ENCODE assay signal across 1 cellular context in the genomic region with DNA sequence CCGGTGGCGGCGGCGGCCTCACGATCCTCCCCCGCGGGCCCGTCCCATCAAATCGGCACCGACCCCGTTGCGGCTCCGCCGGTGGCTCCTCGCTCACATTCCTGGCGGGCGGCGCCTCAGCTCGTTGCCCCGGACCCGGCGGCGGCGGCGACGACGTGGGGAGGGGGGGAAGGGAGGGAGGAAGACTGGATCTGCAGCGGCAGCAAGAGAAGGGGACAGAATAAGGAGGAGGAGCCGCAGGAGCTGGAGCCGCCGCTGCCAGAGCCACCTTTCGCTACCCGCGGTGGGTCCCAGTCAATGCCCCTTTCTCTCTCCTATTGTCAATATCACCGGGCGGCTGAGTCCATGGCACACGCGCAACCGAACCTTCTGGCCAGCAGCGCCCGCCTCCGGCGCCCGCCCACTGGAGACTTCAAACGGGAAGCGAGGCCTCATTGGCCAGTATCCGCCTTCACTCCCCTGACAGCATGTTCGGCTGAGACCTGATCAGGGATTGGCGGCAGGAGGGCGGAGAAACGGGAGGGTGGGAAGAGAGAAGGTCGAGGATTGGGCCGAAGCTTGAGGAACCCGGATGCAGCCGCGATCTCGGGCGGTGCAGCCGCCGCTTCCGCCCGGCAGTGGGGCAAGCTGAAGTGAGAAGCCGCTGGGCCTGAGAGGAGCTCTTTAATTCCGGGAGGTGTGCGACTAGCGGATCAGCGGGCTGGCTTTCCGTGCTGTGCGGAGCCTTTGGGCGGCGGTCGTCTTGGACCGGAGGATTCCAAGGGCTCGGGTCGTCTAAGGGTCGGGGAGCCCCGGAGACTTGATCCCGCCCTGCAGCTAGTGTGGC.
TF ChIP-seq lines count a peak whose summit lies in the region.

PPP2R5E (minus strand) TSS at position 378 of the 826 bp plus-strand sequence. CDS start 3,692 bp downstream, outside the sequence.

TF ChIP-seq in K562, 482 proteins besides CTCF, POLR2A, EP300 and RAD21 (continued from another document and continues in another):
- peak in 1 of 2 experiments; percentile 33; a peak in 1 of 4 replicates for TF ChIP-seq MLLT1 (IDR thresholded peaks at IDR 0.05)
- TF ChIP-seq KAT7 (CRISPR knock-in tag; IDR thresholded peaks at IDR 0.05; ENCODE audit: borderline replicate concordance), result no peak
- no peak for TF ChIP-seq ZNF699 (CRISPR knock-in tag; IDR thresholded peaks at IDR 0.05; ENCODE audit: insufficient replicate concordance)
- TF ChIP-seq SIX5 (IDR thresholded peaks at IDR 0.05; ENCODE audit: borderline replicate concordance in 1 of 2, insufficient read depth in 1 of 2, low read depth in 1 of 2, low read length in 2 of 2), result no peak
- no peak for TF ChIP-seq NCOA2 (IDR thresholded peaks at IDR 0.05; ENCODE audit: partially characterized antibody in 2 of 2)
- TF ChIP-seq NONO (IDR thresholded peaks at IDR 0.05; ENCODE audit: low read depth in 2 of 2, low read length in 1 of 2), result no peak; a peak in 1 of 4 replicates
- TF ChIP-seq TFAM (CRISPR knock-in tag; conservative IDR thresholded peaks at IDR 0.05), result no peak
- TF ChIP-seq TAF9B (IDR thresholded peaks at IDR 0.05; ENCODE audit: partially characterized antibody), result peak; percentile 53
- TF ChIP-seq TCF3 (CRISPR knock-in tag; IDR thresholded peaks at IDR 0.05), result no peak
- TF ChIP-seq WHSC1 (IDR thresholded peaks at IDR 0.05; ENCODE audit: low read length), result no peak
- no peak for TF ChIP-seq MBD1 (CRISPR knock-in tag; IDR thresholded peaks at IDR 0.05)
- no peak for TF ChIP-seq ZNF561 (CRISPR knock-in tag; conservative IDR thresholded peaks at IDR 0.05)
- TF ChIP-seq SNRNP70 (optimal IDR thresholded peaks at IDR 0.05; ENCODE audit: low read depth, low read length), result no peak
- TF ChIP-seq HMBOX1 (IDR thresholded peaks at IDR 0.05), result no peak
- no peak for TF ChIP-seq ZNF518B (CRISPR knock-in tag; IDR thresholded peaks at IDR 0.05)
- no peak for TF ChIP-seq EWSR1 (IDR thresholded peaks at IDR 0.05; ENCODE audit: borderline replicate concordance, low read depth, partially characterized antibody)
- TF ChIP-seq PCBP2 (IDR thresholded peaks at IDR 0.05; ENCODE audit: low read depth, low read length, poor library complexity, severe bottlenecking), result peak; percentile 26
- TF ChIP-seq THRAP3 (IDR thresholded peaks at IDR 0.05; ENCODE audit: borderline replicate concordance), result no peak
- TF ChIP-seq, protein P1, sequence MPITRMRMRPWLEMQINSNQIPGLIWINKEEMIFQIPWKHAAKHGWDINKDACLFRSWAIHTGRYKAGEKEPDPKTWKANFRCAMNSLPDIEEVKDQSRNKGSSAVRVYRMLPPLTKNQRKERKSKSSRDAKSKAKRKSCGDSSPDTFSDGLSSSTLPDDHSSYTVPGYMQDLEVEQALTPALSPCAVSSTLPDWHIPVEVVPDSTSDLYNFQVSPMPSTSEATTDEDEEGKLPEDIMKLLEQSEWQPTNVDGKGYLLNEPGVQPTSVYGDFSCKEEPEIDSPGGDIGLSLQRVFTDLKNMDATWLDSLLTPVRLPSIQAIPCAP (CRISPR knock-in tag; IDR thresholded peaks at IDR 0.05; ENCODE audit: borderline replicate concordance), result no peak
- TF ChIP-seq HDAC8 (tag; IDR thresholded peaks at IDR 0.05), result no peak
- TF ChIP-seq, protein P2, sequence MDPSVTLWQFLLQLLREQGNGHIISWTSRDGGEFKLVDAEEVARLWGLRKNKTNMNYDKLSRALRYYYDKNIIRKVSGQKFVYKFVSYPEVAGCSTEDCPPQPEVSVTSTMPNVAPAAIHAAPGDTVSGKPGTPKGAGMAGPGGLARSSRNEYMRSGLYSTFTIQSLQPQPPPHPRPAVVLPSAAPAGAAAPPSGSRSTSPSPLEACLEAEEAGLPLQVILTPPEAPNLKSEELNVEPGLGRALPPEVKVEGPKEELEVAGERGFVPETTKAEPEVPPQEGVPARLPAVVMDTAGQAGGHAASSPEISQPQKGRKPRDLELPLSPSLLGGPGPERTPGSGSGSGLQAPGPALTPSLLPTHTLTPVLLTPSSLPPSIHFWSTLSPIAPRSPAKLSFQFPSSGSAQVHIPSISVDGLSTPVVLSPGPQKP (CRISPR knock-in tag; IDR thresholded peaks at IDR 0.05), result no peak
- peak; percentile 86; the same call in 1 of the 2 replicates for TF ChIP-seq ELF2 (CRISPR knock-in tag; IDR thresholded peaks at IDR 0.05)
- no peak for TF ChIP-seq ZNF431 (CRISPR knock-in tag; IDR thresholded peaks at IDR 0.05)
- TF ChIP-seq CREB3L1 (IDR thresholded peaks at IDR 0.05; ENCODE audit: borderline replicate concordance, low read depth), result no peak
- TF ChIP-seq NEUROD1 (IDR thresholded peaks at IDR 0.05; ENCODE audit: borderline replicate concordance, low read depth, low read length, partially characterized antibody), result peak; percentile 91
- no peak for TF ChIP-seq RFX5 (IDR thresholded peaks at IDR 0.05; ENCODE audit: low read depth, low read length)
- TF ChIP-seq ZNF449 (CRISPR knock-in tag; IDR thresholded peaks at IDR 0.05), result no peak
- TF ChIP-seq KLF6 (CRISPR knock-in tag; IDR thresholded peaks at IDR 0.05; ENCODE audit: borderline replicate concordance), result no peak
